Comparison of ENCODE assay signal across 34 cellular contexts in genomic region chr3:130085881-130086280, GRCh38. TPM values are rescaled to one million over a fixed set of nuclear protein-coding genes. Genes with fewer than 3 reads are reported as not detected.
"Had no signal": no experiment of that assay in that cellular context is flagged by ENCODE, and none has a peak within 500 bp of the region (broad histone marks: within the 10 kb centered on the region; RNA-seq: fewer than 3 reads in every experiment).

No MANE protein-coding gene starts in this region.

- DNase-seq: activated CD4-positive, alpha-beta memory T cell treated with anti-CD3 and anti-CD28 coated beads for 36 hours; activated CD4-positive, alpha-beta T cell treated with anti-CD3 and anti-CD28 coated beads for 4 hours; activated CD4-positive, alpha-beta T cell treated with anti-CD3 and anti-CD28 coated beads, Interleukin-2, amount 50 U/mL, for 1 hour; activated CD8-positive, alpha-beta memory T cell treated with anti-CD3 and anti-CD28 coated beads, Interleukin-2, amount 50 U/mL, for 4 hours; activated naive CD4-positive, alpha-beta T cell treated with anti-CD3 and anti-CD28 coated beads, Interleukin-2, amount 50 U/mL, for 16 hours; activated naive CD8-positive, alpha-beta T cell treated with anti-CD3 and anti-CD28 coated beads for 36 hours; activated T-cell treated with anti-CD3 and anti-CD28 coated beads for 4 hours; activated T-cell treated with anti-CD3 and anti-CD28 coated beads, Interleukin-2, amount 50 U/mL, for 4 hours; amniotic stem cell; aorta; brain microvascular endothelial cell; central memory CD4-positive, alpha-beta T cell; Kasumi-1; KBM-7; MM.1S; NCI-H1092; NCI-H146; NCI-H187; NCI-H2029 treated with DMSO at 0.1 percent for 48 hours; NCI-H2107; NCI-H2171; NCI-H510A; NCI-H526; NCI-H748 treated with DMSO at 0.1 percent for 48 hours; NK-92 treated with Interleukin-12 subunit alpha and Interleukin-12 subunit beta, amount 100 ng/mL, for 24 hours; PC-3; SHP77; SJCRH30 had no signal

- H3K9me3 ChIP-seq: SJCRH30 had no signal

- H3K4me3 Mint-ChIP-seq: activated CD4-positive, alpha-beta memory T cell treated with anti-CD3 and anti-CD28 coated beads for 36 hours; activated naive CD8-positive, alpha-beta T cell treated with anti-CD3 and anti-CD28 coated beads for 36 hours; activated T-cell treated with anti-CD3 and anti-CD28 coated beads, Interleukin-2, amount 50 U/mL, for 4 hours; activated T-helper 1 cell treated with anti-CD3 and anti-CD28 coated beads, Interleukin-12 subunit alpha, Interleukin-12 subunit beta, Interleukin-2, Interleukin-4 antibody, amounts not matched to agents 30 ng/mL and 10 ng/mL and 1 ng/mL, durations not matched to agents 14 hours and 24 hours and 36 hours; T-helper 2 cell treated with Interferon-gamma antibody and Interleukin-4, amounts not matched to agents 5 μg/mL and 100 μg/mL, for 36 hours; WTC11 had no signal

- H3K4me1 Mint-ChIP-seq: activated naive CD8-positive, alpha-beta T cell treated with anti-CD3 and anti-CD28 coated beads for 36 hours; WTC11 had no signal

- H3K36me3 ChIP-seq: brain microvascular endothelial cell, SJCRH30 had no signal

- H3K27ac ChIP-seq: brain microvascular endothelial cell, SJCRH30, SK-N-MC had no signal

- H3K4me3 ChIP-seq: SJCRH30, SK-N-MC had no signal

- H3K36me3 Mint-ChIP-seq: activated CD4-positive, alpha-beta memory T cell treated with anti-CD3 and anti-CD28 coated beads for 36 hours; activated naive CD8-positive, alpha-beta T cell treated with anti-CD3 and anti-CD28 coated beads for 36 hours; WTC11 had no signal

- ATAC-seq: activated CD4-positive, CD25-positive, alpha-beta regulatory T cell treated with anti-CD3 and anti-CD28 coated beads, Interleukin-2, amount 50 U/mL, for 24 hours; activated T-cell treated with anti-CD3 and anti-CD28 coated beads, Interleukin-2, amount 50 U/mL, for 4 hours; PC-3; WTC11 had no signal

- H3K27ac Mint-ChIP-seq: activated CD4-positive, alpha-beta memory T cell treated with anti-CD3 and anti-CD28 coated beads for 36 hours; activated naive CD8-positive, alpha-beta T cell treated with anti-CD3 and anti-CD28 coated beads for 36 hours; activated T-helper 1 cell treated with anti-CD3 and anti-CD28 coated beads, Interleukin-12 subunit alpha, Interleukin-12 subunit beta, Interleukin-2, Interleukin-4 antibody, amounts not matched to agents 30 ng/mL and 10 ng/mL and 1 ng/mL, durations not matched to agents 14 hours and 24 hours and 36 hours; T-helper 2 cell treated with Interferon-gamma antibody and Interleukin-4, amounts not matched to agents 5 μg/mL and 100 μg/mL, for 36 hours; WTC11 had no signal

- H3K27me3 ChIP-seq: brain microvascular endothelial cell, SJCRH30 had no signal

RNA-seq across cellular contexts. Expression of gene ALG1L2, which starts 4.2 kb away (rescaled TPM):
- total RNA-seq: activated CD4-positive, alpha-beta memory T cell treated with anti-CD3 and anti-CD28 coated beads for 36 hours; activated T-helper 1 cell treated with anti-CD3 and anti-CD28 coated beads, Interleukin-12 subunit alpha, Interleukin-12 subunit beta, Interleukin-2, Interleukin-4 antibody, amounts not matched to agents 30 ng/mL and 10 ng/mL and 1 ng/mL, durations not matched to agents 14 hours and 24 hours and 36 hours; PC-3; SJCRH30; T-helper 1 cell treated with Interleukin-12 subunit alpha and Interleukin-12 subunit beta and Interleukin-4 antibody, amounts not matched to agents 30 ng/mL and 1 ng/mL, for 36 hours had no signal
- polyA plus RNA-seq: aorta had no signal
